ENCODE assay signal across 23 cellular contexts in genomic region chr16:49920397-49920796, GRCh38.
DNase-seq lines count a peak whose midpoint lies in the region; ATAC-seq, FAIRE-seq and TF ChIP-seq lines count a peak whose summit lies in the region.
"Had no signal": no experiment of that assay in that cellular context is flagged by ENCODE, and none has a peak within 500 bp of the region (broad histone marks: within the 10 kb centered on the region; RNA-seq: fewer than 3 reads in every experiment).

No MANE protein-coding gene starts in this region.

- no peak for DNase-seq in bronchial epithelial cell (ENCODE audit: low read depth)
- DNase-seq in endothelial cell (ENCODE audit: low spot score) = no peak
- no peak for DNase-seq in neural progenitor cell (ENCODE audit: low spot score)
- peak; percentile 17 for DNase-seq in sigmoid colon
- DNase-seq in MG63 = no peak
- DNase-seq in T-helper 9 cell = no peak
- DNase-seq: ACHN; BE2C; Caco-2; CD4-positive, alpha-beta T cell; GM23248; HFFc6 had no signal

- FAIRE-seq in bronchial epithelial cell (lab: Jason Lieb, UNC) = peak; percentile 50
- FAIRE-seq: A204.1, D721Med, G401.6, GM12891, GM19239, H54 had no signal

- H3K4me1 Mint-ChIP-seq in endothelial cell (ENCODE audit: unreplicated experiment) (peaks cover 4% of the 10 kb centered on the region), neural progenitor cell (peaks cover 8% of the 10 kb centered on the region)

- no peak for TF ChIP-seq POLR2A in sigmoid colon (IDR thresholded peaks at IDR 0.05)

- 85 to 86% methylated on average over 4 of the region's 4 CpGs for WGBS in sigmoid colon, 2 donors

- H3K4me3 ChIP-seq in bronchial epithelial cell (ENCODE audit: low read depth, low read length) (no peak overlapping the region), neural progenitor cell (no peak overlapping the region), sigmoid colon (no peak overlapping the region), MG63 (no peak overlapping the region)
- H3K4me3 ChIP-seq: GM23248 had no signal

- H3K9me3 Mint-ChIP-seq in endothelial cell (ENCODE audit: unreplicated experiment) = no peaks in the 10 kb centered on the region
- no peaks in the 10 kb centered on the region for H3K9me3 Mint-ChIP-seq in neural progenitor cell
- H3K9me3 Mint-ChIP-seq: CD4-positive, alpha-beta T cell; HFFc6 had no signal

- no peak overlapping the region for H3K27ac ChIP-seq in neural progenitor cell
- H3K27ac ChIP-seq in sigmoid colon = no peak overlapping the region
- H3K27ac ChIP-seq: C4-2B, GM23248, HL-60 had no signal

- no peaks in the 10 kb centered on the region for H3K79me2 ChIP-seq in neural progenitor cell (ENCODE audit: low read depth)

- H3K36me3 Mint-ChIP-seq in endothelial cell (ENCODE audit: low read depth, unreplicated experiment) (no peaks in the 10 kb centered on the region), neural progenitor cell (no peaks in the 10 kb centered on the region)

- no peak overlapping the region for H3K9ac ChIP-seq in neural progenitor cell
- H3K9ac ChIP-seq: GM23248 had no signal

- no peaks in the 10 kb centered on the region for H3K27me3 ChIP-seq in bronchial epithelial cell (ENCODE audit: control insufficient read depth, insufficient read depth, low read length)
- H3K27me3 ChIP-seq in neural progenitor cell = no peaks in the 10 kb centered on the region
- H3K27me3 ChIP-seq in sigmoid colon = no peaks in the 10 kb centered on the region
- H3K27me3 ChIP-seq in MG63 = no peaks in the 10 kb centered on the region
- H3K27me3 ChIP-seq: BE2C had no signal

- no peaks in the 10 kb centered on the region for H3F3A ChIP-seq in neural progenitor cell (ENCODE audit: low read depth)

- H3K4me1 ChIP-seq in neural progenitor cell (peaks cover 6% of the 10 kb centered on the region), sigmoid colon (no peaks in the 10 kb centered on the region)
- H3K4me1 ChIP-seq: BE2C had no signal

- no peaks in the 10 kb centered on the region for H3K9me3 ChIP-seq in neural progenitor cell (ENCODE audit: low read depth)
- H3K9me3 ChIP-seq in sigmoid colon = no peaks in the 10 kb centered on the region
- H3K9me3 ChIP-seq in MG63 = no peaks in the 10 kb centered on the region
- H3K9me3 ChIP-seq: BE2C, Caco-2 had no signal

- ATAC-seq in HG03442 (IDR thresholded peaks at IDR 0.05; ENCODE audit: unreplicated experiment) (no peak), HG02571 (IDR thresholded peaks at IDR 0.05; ENCODE audit: unreplicated experiment) (no peak)
- ATAC-seq: HCT116 had no signal

- H2AFZ ChIP-seq in neural progenitor cell (replicated peaks) = no peak overlapping the region
- H2AFZ ChIP-seq: GM23248 had no signal

- H3K4me2 ChIP-seq in neural progenitor cell = no peak overlapping the region

- intact Hi-C loops in sigmoid colon (cut with DNase I) = loop anchor here (5.0 kb wide), 1 partner anchor 428 kb away; no protein-coding TSS in a partner anchor

- no peak overlapping the region for H3K4me3 Mint-ChIP-seq in endothelial cell (ENCODE audit: unreplicated experiment)
- no peak overlapping the region for H3K4me3 Mint-ChIP-seq in neural progenitor cell
- H3K4me3 Mint-ChIP-seq: CD4-positive, alpha-beta T cell; HFFc6 had no signal

- H3K27me3 Mint-ChIP-seq in endothelial cell (ENCODE audit: unreplicated experiment) (peaks cover 1% of the 10 kb centered on the region), neural progenitor cell (ENCODE audit: insufficient read depth, low read depth) (peaks cover 15% of the 10 kb centered on the region)

- no peaks in the 10 kb centered on the region for H3K36me3 ChIP-seq in bronchial epithelial cell (ENCODE audit: control insufficient read depth, insufficient read depth, low read length)
- H3K36me3 ChIP-seq in neural progenitor cell = no peaks in the 10 kb centered on the region
- H3K36me3 ChIP-seq in sigmoid colon = no peaks in the 10 kb centered on the region
- H3K36me3 ChIP-seq in MG63 = no peaks in the 10 kb centered on the region
- H3K36me3 ChIP-seq: BE2C had no signal

- TF ChIP-seq CTCF in bronchial epithelial cell (IDR thresholded peaks at IDR 0.05; ENCODE audit: insufficient read depth, low read length, severe bottlenecking) (no peak), endothelial cell (IDR thresholded peaks at IDR 0.05; ENCODE audit: unreplicated experiment) (no peak), neural progenitor cell (IDR thresholded peaks at IDR 0.05) (no peak), sigmoid colon (IDR thresholded peaks at IDR 0.05) (no peak)

- H3K27ac Mint-ChIP-seq in endothelial cell (ENCODE audit: unreplicated experiment) (peak overlapping the region; percentile 20), neural progenitor cell (peak overlapping the region; percentile 86)
- H3K27ac Mint-ChIP-seq: CD4-positive, alpha-beta T cell; HFFc6 had no signal

- H4K20me1 ChIP-seq in neural progenitor cell (ENCODE audit: low read depth) = no peaks in the 10 kb centered on the region

- no peak for TF ChIP-seq EP300 in sigmoid colon (IDR thresholded peaks at IDR 0.05)
